In genomic region chrX:148499638-148500427, GRCh38 we compare ENCODE assay signal across 11 cellular contexts. TPM values are rescaled to one million over a fixed set of nuclear protein-coding genes. Genes with fewer than 3 reads are reported as not detected.
DNase-seq lines count a peak whose midpoint lies in the region; ATAC-seq and TF ChIP-seq lines count a peak whose summit lies in the region.
"Had no signal": no experiment of that assay in that cellular context is flagged by ENCODE, and none has a peak within 500 bp of the region (broad histone marks: within the 10 kb centered on the region; RNA-seq: fewer than 3 reads in every experiment).

No MANE protein-coding gene starts in this region.

- TF ChIP-seq CTCF in AG09309 (IDR thresholded peaks at IDR 0.05; ENCODE audit: control insufficient read depth, insufficient read depth, low read depth, low read length, missing control alignments) (no peak), chondrocyte (IDR thresholded peaks at IDR 0.05) (no peak), nephron progenitor cell (IDR thresholded peaks at IDR 0.05) (no peak)

- H3K27me3 ChIP-seq in H7 (ENCODE audit: control insufficient read depth, insufficient read depth, low read length): peaks cover 28% of the 10 kb centered on the region

- no peaks in the 10 kb centered on the region for H3K27me3 Mint-ChIP-seq in chondrocyte (ENCODE audit: low read depth)
- no peaks in the 10 kb centered on the region for H3K27me3 Mint-ChIP-seq in nephron progenitor cell (ENCODE audit: low read depth, poor library complexity)

- no peak overlapping the region for H3K4me3 Mint-ChIP-seq in chondrocyte (ENCODE audit: unreplicated experiment)
- H3K4me3 Mint-ChIP-seq in nephron progenitor cell: peak overlapping the region; percentile 69

- in situ Hi-C loops in KBM-7 (cut with MboI; ENCODE audit: low pct_unique_long_range_greater_than_20kb, low sequenced_read_pairs): no loop called here

- H3K4me3 ChIP-seq in AG09309 (ENCODE audit: control insufficient read depth, low read depth, low read length) (peak overlapping the region; percentile 6; the same call in 1 of the 2 replicates), H7 (ENCODE audit: insufficient read depth, low read depth, low read length) (peak overlapping the region; percentile 34)
- H3K4me3 ChIP-seq: K562 had no signal

- H3K9me3 Mint-ChIP-seq in chondrocyte (ENCODE audit: low read depth): peaks cover 3% of the 10 kb centered on the region
- peaks cover 16% of the 10 kb centered on the region for H3K9me3 Mint-ChIP-seq in nephron progenitor cell

- H3K36me3 Mint-ChIP-seq in chondrocyte (ENCODE audit: low read depth): no peaks in the 10 kb centered on the region
- no peaks in the 10 kb centered on the region for H3K36me3 Mint-ChIP-seq in nephron progenitor cell (ENCODE audit: low read depth)

- ATAC-seq in HG02798 (IDR thresholded peaks at IDR 0.05; ENCODE audit: poor library complexity, unreplicated experiment): no peak
- ATAC-seq: K562 had no signal

- DNase-seq in AG09309 (ENCODE audit: low read depth) (no peak), H7 (no peak), chondrocyte (ENCODE audit: low spot score) (peak; percentile 83), nephron progenitor cell (no peak), kidney glomerular epithelial cell (lab: John Stamatoyannopoulos, UW) (no peak), NCI-H524 treated with DMSO at 0.1 percent for 48 hours (lab: John Stamatoyannopoulos, UW) (no peak), KBM-7 (no peak)
- DNase-seq: foreskin melanocyte, occipital lobe had no signal

- H3K36me3 ChIP-seq in H7 (replicated peaks; ENCODE audit: control insufficient read depth, insufficient read depth, low read length): no peaks in the 10 kb centered on the region

- H3K4me1 Mint-ChIP-seq in chondrocyte (ENCODE audit: low read depth) (peaks cover 7% of the 10 kb centered on the region), nephron progenitor cell (peaks cover 32% of the 10 kb centered on the region)

- H3K27ac Mint-ChIP-seq in chondrocyte (ENCODE audit: unreplicated experiment) (no peak overlapping the region), nephron progenitor cell (no peak overlapping the region)

RNA-seq across cellular contexts. Expression of gene AFF2, which starts 0.6 kb away (rescaled TPM):
- total RNA-seq in H7 (2014; rRNA removed; shearing (Covaris generic)): 14.6 TPM in 2 replicates
- 11.8 to 22.4 TPM (median 21.6 TPM) in 3 replicates for total RNA-seq in chondrocyte
